ENCODE assay signal across 14 cellular contexts in the genomic region with DNA sequence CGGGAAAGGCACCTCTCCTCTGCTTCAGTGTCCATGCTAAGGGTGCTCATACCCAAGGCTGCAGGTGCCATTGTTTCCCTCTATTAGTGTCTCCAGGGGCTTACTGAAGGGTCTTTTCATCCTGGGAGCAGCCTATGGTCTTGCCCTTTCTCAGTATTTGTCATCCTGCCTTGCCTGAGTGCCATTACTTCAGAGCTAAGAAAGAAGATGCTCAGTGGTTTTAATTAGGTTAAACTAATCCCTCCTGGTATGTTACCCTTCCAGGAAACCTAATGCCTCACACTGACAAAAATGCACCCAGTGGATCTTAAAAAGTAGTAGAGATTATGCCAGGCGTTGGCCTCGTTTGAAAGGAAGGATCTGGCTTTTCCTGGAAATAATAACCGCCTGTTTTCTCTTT.
DNase-seq lines count a peak whose midpoint lies in the region; ATAC-seq and TF ChIP-seq lines count a peak whose summit lies in the region.
"Had no signal": no experiment of that assay in that cellular context is flagged by ENCODE, and none has a peak within 500 bp of the region (broad histone marks: within the 10 kb centered on the region; RNA-seq: fewer than 3 reads in every experiment).

No MANE protein-coding gene starts in this region.

- H2AFZ ChIP-seq in GM23248 (no peak overlapping the region), neuronal stem cell (ENCODE audit: low read length) (no peak overlapping the region)

- H3K4me1 ChIP-seq in GM23248 (ENCODE audit: insufficient read depth) (no peaks in the 10 kb centered on the region), adipocyte (ENCODE audit: control insufficient read depth, insufficient read depth, low read length) (no peaks in the 10 kb centered on the region), esophagus muscularis mucosa (no peaks in the 10 kb centered on the region), neuronal stem cell (ENCODE audit: control insufficient read depth in 2 of 2, insufficient read depth in 1 of 2, low read depth in 1 of 2, low read length in 2 of 2) (peaks cover 0 to 5% of the 10 kb centered on the region in 2 donors)

- no peak overlapping the region for H3K4me2 ChIP-seq in GM23248 (ENCODE audit: unreplicated experiment)
- H3K4me2 ChIP-seq in neuronal stem cell (ENCODE audit: insufficient read depth, low read length, poor library complexity, severe bottlenecking) = no peak overlapping the region
- H3K4me2 ChIP-seq: BLaER1 treated with 17β-estradiol and CSF1 and Interleukin-3, amounts not matched to agents 10 nM and 100 nM had no signal

- no peak for TF ChIP-seq EP300 in esophagus muscularis mucosa (IDR thresholded peaks at IDR 0.05)

- H4K91ac ChIP-seq in neuronal stem cell (ENCODE audit: low read depth, low read length, poor library complexity) = no peak overlapping the region

- H3K18ac ChIP-seq in neuronal stem cell (ENCODE audit: low read length) = no peak overlapping the region

- H3K79me1 ChIP-seq in neuronal stem cell (ENCODE audit: low read depth, low read length) = no peaks in the 10 kb centered on the region

- no peak overlapping the region for H4K8ac ChIP-seq in neuronal stem cell (ENCODE audit: low read depth, low read length)

- intact Hi-C loops in esophagus muscularis mucosa (cut with DNase I) = no loop called here

- in situ Hi-C loops in GM23248 (cut with MboI) = no loop called here

- no peaks in the 10 kb centered on the region for H3F3A ChIP-seq in GM23248 (ENCODE audit: insufficient read depth)

- no peak overlapping the region for H3K27ac ChIP-seq in GM23248
- no peak overlapping the region for H3K27ac ChIP-seq in esophagus muscularis mucosa (replicated peaks in 1 of 4)
- peak overlapping the region; percentile 37 for H3K27ac ChIP-seq in neuronal stem cell (replicated peaks; ENCODE audit: low read length)
- H3K27ac ChIP-seq: BLaER1 treated with 17β-estradiol and CSF1 and Interleukin-3, amounts not matched to agents 10 nM and 100 nM had no signal

- no peak overlapping the region for H3K14ac ChIP-seq in neuronal stem cell (ENCODE audit: low read length)

- no peaks in the 10 kb centered on the region for H3K9me2 ChIP-seq in GM23248 (ENCODE audit: insufficient read depth)

- H3K4me3 ChIP-seq in GM23248 (no peak overlapping the region), adipocyte (ENCODE audit: low read length) (no peak overlapping the region), esophagus muscularis mucosa (no peak overlapping the region), neuronal stem cell (ENCODE audit: low read length in 2 of 2) (no peak overlapping the region)
- H3K4me3 ChIP-seq: BLaER1 treated with 17β-estradiol and CSF1 and Interleukin-3, amounts not matched to agents 10 nM and 100 nM had no signal

- no peak overlapping the region for H2BK12ac ChIP-seq in neuronal stem cell (ENCODE audit: low read length)

- ATAC-seq in HG03469 (IDR thresholded peaks at IDR 0.05; ENCODE audit: unreplicated experiment) = no peak

- DNase-seq in GM23248 (peak; percentile 1), adipocyte (ENCODE audit: low read depth) (peak; percentile 7), esophagus muscularis mucosa (ENCODE audit: extremely low spot score) (peak; percentile 79), neuronal stem cell (ENCODE audit: low spot score) (peak; percentile 52), cerebellar nuclear complex (lab: John Stamatoyannopoulos, UW) (no peak), RPMI8226 (no peak), foreskin melanocyte (no peak)
- DNase-seq: 8988T; ACHN; CD4-positive, CD25-positive, alpha-beta regulatory T cell; DMS 273 treated with DMSO at 0.1 percent for 48 hours; H7 had no signal

- H3K27me3 ChIP-seq in GM23248 (replicated peaks; ENCODE audit: insufficient read depth) = no peaks in the 10 kb centered on the region
- peaks cover 2% of the 10 kb centered on the region for H3K27me3 ChIP-seq in adipocyte (replicated peaks; ENCODE audit: control insufficient read depth, insufficient read depth, low read length)
- no peaks in the 10 kb centered on the region for H3K27me3 ChIP-seq in esophagus muscularis mucosa
- peaks cover 0 to 4% (median 0%) of the 10 kb centered on the region in 3 experiments for H3K27me3 ChIP-seq in neuronal stem cell (ENCODE audit: control insufficient read depth in 3 of 3, insufficient read depth in 3 of 3, low read depth in 1 of 3, low read length in 3 of 3)
- H3K27me3 ChIP-seq: BLaER1 treated with 17β-estradiol and CSF1 and Interleukin-3, amounts not matched to agents 10 nM and 100 nM had no signal

- no peak for TF ChIP-seq POLR2A in esophagus muscularis mucosa (IDR thresholded peaks at IDR 0.05; ENCODE audit: low read depth)

- H3K9me3 ChIP-seq in GM23248 (ENCODE audit: low read depth) (no peaks in the 10 kb centered on the region), adipocyte (ENCODE audit: control insufficient read depth, low read length) (no peaks in the 10 kb centered on the region), esophagus muscularis mucosa (no peaks in the 10 kb centered on the region), neuronal stem cell (replicated peaks in 1 of 2; ENCODE audit: control insufficient read depth in 2 of 2, insufficient read depth in 1 of 2, low read depth in 1 of 2, low read length in 2 of 2) (no peaks in the 10 kb centered on the region)
- H3K9me3 ChIP-seq: BLaER1 treated with 17β-estradiol and CSF1 and Interleukin-3, amounts not matched to agents 10 nM and 100 nM had no signal

- H3K79me2 ChIP-seq in GM23248 (ENCODE audit: insufficient read depth) = no peaks in the 10 kb centered on the region

- H2AK5ac ChIP-seq in neuronal stem cell (ENCODE audit: low read depth, low read length) = no peak overlapping the region

- no peak overlapping the region for H2BK120ac ChIP-seq in neuronal stem cell (ENCODE audit: low read depth, low read length)

- H3K36me3 ChIP-seq in GM23248 (ENCODE audit: low read depth) (no peaks in the 10 kb centered on the region), adipocyte (ENCODE audit: control insufficient read depth, insufficient read depth, low read length, severe bottlenecking) (no peaks in the 10 kb centered on the region), esophagus muscularis mucosa (no peaks in the 10 kb centered on the region), neuronal stem cell (replicated peaks in 1 of 2; ENCODE audit: control insufficient read depth in 2 of 2, insufficient read depth in 2 of 2, low read length in 2 of 2) (no peaks in the 10 kb centered on the region)
- H3K36me3 ChIP-seq: BLaER1 treated with 17β-estradiol and CSF1 and Interleukin-3, amounts not matched to agents 10 nM and 100 nM had no signal

- no peak overlapping the region for H3K23ac ChIP-seq in neuronal stem cell (ENCODE audit: low read depth, low read length, poor library complexity)

- H3K4ac ChIP-seq in neuronal stem cell (ENCODE audit: low read length) = no peak overlapping the region

- no peak for TF ChIP-seq CTCF in esophagus muscularis mucosa (IDR thresholded peaks at IDR 0.05)

- 17 to 20% methylated on average over 4 of the region's 4 CpGs for WGBS in GM23248 (ENCODE audit: low coverage in 1 of 2, low lambda C conversion rate in 2 of 2, missing lambda C conversion rate in 2 of 2), 2 experiments
- WGBS in esophagus muscularis mucosa = 69% methylated on average over 4 of the region's 4 CpGs
- no CpG with 5 or more reads among the region's 4 CpGs for WGBS in neuronal stem cell (ENCODE audit: extremely low coverage in 2 of 2, insufficient read length in 2 of 2, insufficient replicate concordance in 1 of 2), 2 donors

- H2BK5ac ChIP-seq in neuronal stem cell (ENCODE audit: low read length) = no peak overlapping the region

- H3K9ac ChIP-seq in GM23248 = no peak overlapping the region
- H3K9ac ChIP-seq in adipocyte (ENCODE audit: low read length) = no peak overlapping the region
- no peak overlapping the region for H3K9ac ChIP-seq in neuronal stem cell (ENCODE audit: low read depth, low read length, poor library complexity)
- H3K9ac ChIP-seq: BLaER1 treated with 17β-estradiol and CSF1 and Interleukin-3, amounts not matched to agents 10 nM and 100 nM had no signal

- H2BK15ac ChIP-seq in neuronal stem cell (ENCODE audit: low read length) = no peak overlapping the region

- no peaks in the 10 kb centered on the region for H4K20me1 ChIP-seq in GM23248 (ENCODE audit: insufficient read depth)
- H4K20me1 ChIP-seq: BLaER1 treated with 17β-estradiol and CSF1 and Interleukin-3, amounts not matched to agents 10 nM and 100 nM had no signal

Comparison
In these comparisons a context has a peak if more than half of its experiments do, and no peak if none do; other contexts are left out.
1. DNase-seq: peak in GM23248 (single experiment), adipocyte (single experiment), esophagus muscularis mucosa (single experiment) and neuronal stem cell (single experiment); none in cerebellar nuclear complex (0 of 2), RPMI8226 (single experiment) and foreskin melanocyte (single experiment).